24 cellular contexts compared by ENCODE assay signal in genomic region chr18:58639237-58639636, GRCh38. TPM values are rescaled to one million over a fixed set of nuclear protein-coding genes. Genes with fewer than 3 reads are reported as not detected.
DNase-seq lines count a peak whose midpoint lies in the region; TF ChIP-seq lines count a peak whose summit lies in the region.
"Had no signal": no experiment of that assay in that cellular context is flagged by ENCODE, and none has a peak within 500 bp of the region (broad histone marks: within the 10 kb centered on the region; RNA-seq: fewer than 3 reads in every experiment).

No MANE protein-coding gene starts in this region.

- no peak overlapping the region; the same call in 1 of the 2 replicates for H2AFZ ChIP-seq in OCI-LY7 (ENCODE audit: low read length)
- H2AFZ ChIP-seq: GM23338 had no signal

- DNase-seq in HFFc6 (no peak), SJSA1 (ENCODE audit: low read depth in 1 of 2, low spot score in 2 of 2) (no peak), esophagus squamous epithelium (lab: John Stamatoyannopoulos, UW) (no peak), vagina (ENCODE audit: extremely low spot score in 2 of 2) (no peak), 8988T (no peak), OCI-LY7 (ENCODE audit: low spot score) (no peak), GM03348 (ENCODE audit: low spot score) (no peak)
- DNase-seq: activated CD4-positive, alpha-beta T cell treated with anti-CD3 and anti-CD28 coated beads, Interleukin-2, amount 10 ng/mL, durations not matched to agents 24 days and 14 days; activated naive CD4-positive, alpha-beta T cell; activated T-cell treated with anti-CD3 and anti-CD28 coated beads, Interleukin-2, amount 50 U/mL, for 4 hours; CD8-positive, alpha-beta memory T cell; effector memory CD8-positive, alpha-beta T cell; heart right ventricle; left colon; MM.1S; NCI-H2029; psoas muscle; stimulated activated naive CD4-positive, alpha-beta T cell treated with Interleukin-2 at 50 U/mL for 16 hours; testis had no signal

- H3K36me3 Mint-ChIP-seq in HFFc6 (ENCODE audit: low read depth), result no peaks in the 10 kb centered on the region

- BruUV-seq in OCI-LY7 (replicated peaks; lab: Mats Ljungman, UMichigan), result no TSS peak

- intact Hi-C loops in esophagus squamous epithelium (cut with DNase I) (no loop called here), vagina (cut with DNase I) (no loop called here), OCI-LY7 (cut with micrococcal nuclease; ENCODE audit: unreplicated experiment) (no loop called here)

- no peaks in the 10 kb centered on the region for H3K79me2 ChIP-seq in OCI-LY7 (ENCODE audit: insufficient read depth, low read depth, low read length)

- no peak overlapping the region; the same call in 1 of the 2 replicates for H3K27ac Mint-ChIP-seq in HFFc6
- H3K27ac Mint-ChIP-seq: activated CD4-positive, alpha-beta T cell treated with anti-CD3 and anti-CD28 coated beads, Interleukin-2, amount 10 ng/mL, durations not matched to agents 24 days and 14 days; CD8-positive, alpha-beta memory T cell had no signal

- H3K4me2 ChIP-seq in OCI-LY7 (ENCODE audit: low read length), result no peak overlapping the region

- no peaks in the 10 kb centered on the region for H3K9me3 ChIP-seq in SJSA1 (replicated peaks)
- H3K9me3 ChIP-seq in esophagus squamous epithelium, result no peaks in the 10 kb centered on the region
- no peaks in the 10 kb centered on the region for H3K9me3 ChIP-seq in vagina
- no peaks in the 10 kb centered on the region for H3K9me3 ChIP-seq in OCI-LY7 (ENCODE audit: low read length)
- H3K9me3 ChIP-seq: esophagus muscularis mucosa, heart right ventricle, psoas muscle, testis had no signal

- CTCF ChIA-PET in OCI-LY7 (lab: Charles Lee; ENCODE audit: unreplicated experiment), result no interaction called here

- TF ChIP-seq CTCF in HFFc6 (IDR thresholded peaks at IDR 0.05), result no peak
- no peak for TF ChIP-seq CTCF in esophagus squamous epithelium (IDR thresholded peaks at IDR 0.05)
- TF ChIP-seq CTCF in vagina (IDR thresholded peaks at IDR 0.05), result no peak
- no peak for TF ChIP-seq CTCF in OCI-LY7 (conservative IDR thresholded peaks at IDR 0.05; ENCODE audit: low read length)

- TF ChIP-seq POLR2A in esophagus squamous epithelium (IDR thresholded peaks at IDR 0.05) (no peak), vagina (IDR thresholded peaks at IDR 0.05) (no peak)

- POLR2A ChIA-PET in OCI-LY7 (lab: Charles Lee), result no interaction called here

- no peaks in the 10 kb centered on the region for H3K9me2 ChIP-seq in OCI-LY7 (ENCODE audit: insufficient read depth, low read length)

- H3K4me3 ChIP-seq in SJSA1 (no peak overlapping the region), esophagus squamous epithelium (no peak overlapping the region), vagina (no peak overlapping the region), OCI-LY7 (ENCODE audit: low read depth, low read length, poor library complexity, severe bottlenecking) (no peak overlapping the region)
- H3K4me3 ChIP-seq: coronary artery, esophagus muscularis mucosa, GM23338, heart right ventricle, K562, psoas muscle, testis had no signal

- H4K20me1 ChIP-seq in OCI-LY7 (ENCODE audit: insufficient read depth, low read length), result no peaks in the 10 kb centered on the region

- H3K9me3 Mint-ChIP-seq in HFFc6, result no peaks in the 10 kb centered on the region
- H3K9me3 Mint-ChIP-seq: activated CD4-positive, alpha-beta T cell treated with anti-CD3 and anti-CD28 coated beads, Interleukin-2, amount 10 ng/mL, durations not matched to agents 24 days and 14 days; activated T-cell treated with anti-CD3 and anti-CD28 coated beads, Interleukin-2, amount 50 U/mL, for 4 hours; effector memory CD8-positive, alpha-beta T cell; GM23338 had no signal

- peak overlapping the region; percentile 62; the same call in 1 of the 2 replicates for H3K4me3 Mint-ChIP-seq in HFFc6
- H3K4me3 Mint-ChIP-seq: activated CD4-positive, alpha-beta T cell treated with anti-CD3 and anti-CD28 coated beads, Interleukin-2, amount 10 ng/mL, durations not matched to agents 24 days and 14 days; activated T-cell treated with anti-CD3 and anti-CD28 coated beads, Interleukin-2, amount 50 U/mL, for 4 hours; CD8-positive, alpha-beta memory T cell; effector memory CD8-positive, alpha-beta T cell had no signal

- H3K36me3 ChIP-seq in SJSA1 (no peaks in the 10 kb centered on the region), esophagus squamous epithelium (no peaks in the 10 kb centered on the region), vagina (no peaks in the 10 kb centered on the region), OCI-LY7 (ENCODE audit: insufficient read depth, low read length) (no peaks in the 10 kb centered on the region)
- H3K36me3 ChIP-seq: esophagus muscularis mucosa, heart right ventricle had no signal

- peaks cover 22% of the 10 kb centered on the region for H3K4me1 Mint-ChIP-seq in HFFc6 (ENCODE audit: low read depth)

- H3K4me1 ChIP-seq in SJSA1 (replicated peaks) (peaks cover 26% of the 10 kb centered on the region), esophagus squamous epithelium (peaks cover 6 to 67% (median 28%) of the 10 kb centered on the region in 3 donors), vagina (peaks cover 56% of the 10 kb centered on the region), OCI-LY7 (ENCODE audit: insufficient read depth, low read length, poor library complexity, severe bottlenecking) (peaks cover 9% of the 10 kb centered on the region)
- H3K4me1 ChIP-seq: testis had no signal

- H3K27ac ChIP-seq in SJSA1, result peak overlapping the region; percentile 33
- peak overlapping the region in 3 of 4 donors; percentile 52 to 74 (median 66) for H3K27ac ChIP-seq in esophagus squamous epithelium
- peak overlapping the region; percentile 52 for H3K27ac ChIP-seq in vagina
- no peak overlapping the region for H3K27ac ChIP-seq in OCI-LY7 (ENCODE audit: low read depth, low read length, poor library complexity, severe bottlenecking)
- H3K27ac ChIP-seq: coronary artery, esophagus muscularis mucosa, heart right ventricle, testis, VCaP had no signal

- H3K27me3 Mint-ChIP-seq in HFFc6 (ENCODE audit: insufficient read depth), result no peaks in the 10 kb centered on the region
- H3K27me3 Mint-ChIP-seq: CD8-positive, alpha-beta memory T cell; effector memory CD8-positive, alpha-beta T cell had no signal

- no peaks in the 10 kb centered on the region for H3K27me3 ChIP-seq in SJSA1 (replicated peaks)
- no peaks in the 10 kb centered on the region for H3K27me3 ChIP-seq in esophagus squamous epithelium
- no peaks in the 10 kb centered on the region for H3K27me3 ChIP-seq in vagina
- H3K27me3 ChIP-seq: esophagus muscularis mucosa, heart right ventricle, testis had no signal

- WGBS in esophagus squamous epithelium, 2 donors, result 65 to 68% methylated on average over 2 of the region's 2 CpGs

RNA-seq across cellular contexts. Expression of gene ALPK2, which starts 10.3 kb away (rescaled TPM):
- total RNA-seq in HFFc6 (2021; fragmentation: NEBNext Ultra II Directional; extraction: Animal tissue kit (Norgen Biotek cat#: 25700)), result 10 to 100 TPM; 31.6 to 36.0 (median 35.1) TPM
- total RNA-seq in SJSA1 (2014; rRNA removed; shearing (Covaris generic)), result 22.2 and 46.0 TPM in 2 replicates
- total RNA-seq in esophagus squamous epithelium, result under 1 TPM in 3 of 4 donors, not detected in 1; 0.13 to 0.94 (median 0.57) TPM
- 2.2 TPM for total RNA-seq in vagina
- total RNA-seq in OCI-LY7 (2014; rRNA removed; shearing (Covaris generic)), result not detected in 2 replicates
- total RNA-seq in OCI-LY7 (2022), result not detected in 2 replicates
- total RNA-seq: K562 had no signal

RNA-seq across cellular contexts. Expression of gene MALT1, which starts 32.0 kb away (rescaled TPM):
- total RNA-seq in HFFc6 (2021; fragmentation: NEBNext Ultra II Directional; extraction: Animal tissue kit (Norgen Biotek cat#: 25700)), result 10 to 100 TPM; 19.9 to 25.6 (median 22.4) TPM
- total RNA-seq in SJSA1 (2014; rRNA removed; shearing (Covaris generic)), result 21.7 and 24.0 TPM in 2 replicates
- total RNA-seq in esophagus squamous epithelium (10 to 100 TPM; 25.2 to 48.6 (median 30.7) TPM), vagina (35.8 TPM), OCI-LY7 (2022) (18.5 and 20.4 TPM in 2 replicates)
- 14.4 and 15.5 TPM in 2 replicates for total RNA-seq in OCI-LY7 (2014; rRNA removed; shearing (Covaris generic))
